ENCODE assay signal across 21 cellular contexts in the genomic region with DNA sequence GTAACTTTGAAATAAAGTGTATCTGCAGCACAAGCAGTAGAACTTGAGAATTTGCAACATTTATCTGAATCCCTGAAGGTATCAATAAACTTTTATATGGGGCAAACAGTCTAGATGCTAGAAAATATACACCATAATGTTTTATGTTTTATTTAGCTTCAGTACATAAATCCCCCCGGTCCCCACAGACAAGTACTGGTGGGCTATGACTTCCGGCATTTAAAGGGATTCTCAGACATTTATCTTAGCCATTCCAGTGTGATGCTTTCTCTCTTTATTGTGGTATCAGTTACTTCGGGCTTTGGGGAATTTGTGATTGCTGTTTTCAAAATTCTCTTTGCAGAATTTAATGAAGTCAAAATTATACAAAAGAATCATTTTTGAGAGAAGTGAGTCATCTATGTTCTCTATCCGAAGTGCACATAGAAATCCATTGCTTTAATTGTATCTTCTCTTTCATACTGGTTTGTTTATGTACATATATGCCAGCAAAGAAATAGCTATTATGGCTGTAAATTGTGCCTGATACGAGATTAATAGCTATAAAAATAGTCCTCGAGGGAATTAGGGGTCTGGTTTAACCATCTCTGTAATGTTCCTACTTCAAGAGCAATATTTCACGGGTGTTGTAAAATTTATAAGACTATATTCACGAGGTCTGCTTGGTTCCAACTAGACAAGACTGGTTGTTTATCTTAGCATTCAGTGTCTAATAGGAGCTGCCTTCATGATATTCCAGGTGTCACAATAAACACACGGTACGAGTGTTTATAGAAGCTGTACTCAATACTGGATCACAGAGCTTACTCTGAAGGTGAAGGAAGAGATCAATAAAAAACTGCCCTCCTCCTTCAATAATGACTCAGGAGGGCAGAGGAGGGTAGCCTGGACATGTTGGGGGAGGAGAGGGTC.
"Had no signal": no experiment of that assay in that cellular context is flagged by ENCODE, and none has a peak within 500 bp of the region (broad histone marks: within the 10 kb centered on the region; RNA-seq: fewer than 3 reads in every experiment).

No MANE protein-coding gene starts in this region.

- H3K27me3 ChIP-seq: colonic mucosa, right atrium auricular region, vagina had no signal

- H3K9me3 ChIP-seq: colonic mucosa, prostate gland, right atrium auricular region, thoracic aorta, vagina had no signal

- DNase-seq: activated CD4-positive, alpha-beta T cell treated with anti-CD3 and anti-CD28 coated beads for 4 hours; activated CD4-positive, alpha-beta T cell treated with anti-CD3 and anti-CD28 coated beads, Interleukin-2, amount 50 U/mL, for 48 hours; activated CD4-positive, CD25-positive, alpha-beta regulatory T cell; activated naive CD4-positive, alpha-beta T cell treated with Interleukin-2 at 50 U/mL for 16 hours; activated naive CD8-positive, alpha-beta T cell treated with anti-CD3 and anti-CD28 coated beads, Interleukin-2, amount 10 ng/mL, durations not matched to agents 7 days and 5 days; activated T-cell treated with anti-CD3 and anti-CD28 coated beads, Interleukin-2, amount 50 U/mL, for 48 hours; amniotic stem cell; colonic mucosa; dorsolateral prefrontal cortex; effector memory CD8-positive, alpha-beta T cell; foreskin melanocyte; kidney; naive thymus-derived CD4-positive, alpha-beta T cell; stimulated activated CD4-positive, alpha-beta T cell treated with anti-CD3 and anti-CD28 coated beads, Interleukin-4, amount 100 ng/mL, for 24 hours; stimulated activated naive CD4-positive, alpha-beta T cell treated with Interleukin-2 at 50 U/mL for 16 hours had no signal

- H3K27me3 Mint-ChIP-seq: type B pancreatic cell had no signal

- H3K36me3 Mint-ChIP-seq: activated naive CD8-positive, alpha-beta T cell treated with anti-CD3 and anti-CD28 coated beads, Interleukin-2, amount 10 ng/mL, durations not matched to agents 7 days and 5 days; type B pancreatic cell had no signal

- H3K27ac Mint-ChIP-seq: activated naive CD8-positive, alpha-beta T cell treated with anti-CD3 and anti-CD28 coated beads, Interleukin-2, amount 10 ng/mL, durations not matched to agents 7 days and 5 days; effector memory CD8-positive, alpha-beta T cell; naive thymus-derived CD4-positive, alpha-beta T cell; type B pancreatic cell had no signal

- H3K4me3 Mint-ChIP-seq: activated naive CD8-positive, alpha-beta T cell treated with anti-CD3 and anti-CD28 coated beads, Interleukin-2, amount 10 ng/mL, durations not matched to agents 7 days and 5 days; effector memory CD8-positive, alpha-beta T cell; naive thymus-derived CD4-positive, alpha-beta T cell; type B pancreatic cell had no signal

- H3K4me3 ChIP-seq: colonic mucosa, dorsolateral prefrontal cortex, lung, prostate gland, right atrium auricular region, thoracic aorta, vagina had no signal

- H3K4me1 ChIP-seq: colonic mucosa, prostate gland, right atrium auricular region, vagina had no signal

- H3K4me1 Mint-ChIP-seq: activated naive CD8-positive, alpha-beta T cell treated with anti-CD3 and anti-CD28 coated beads, Interleukin-2, amount 10 ng/mL, durations not matched to agents 7 days and 5 days; naive thymus-derived CD4-positive, alpha-beta T cell had no signal

- H3K27ac ChIP-seq: colonic mucosa, dorsolateral prefrontal cortex, prostate gland, right atrium auricular region, thoracic aorta, vagina had no signal

- H3K36me3 ChIP-seq: colonic mucosa, prostate gland, right atrium auricular region, thoracic aorta, vagina had no signal

- H3K9me3 Mint-ChIP-seq: effector memory CD8-positive, alpha-beta T cell had no signal
